Comparison of ENCODE assay signal across 1 cellular context in the genomic region with DNA sequence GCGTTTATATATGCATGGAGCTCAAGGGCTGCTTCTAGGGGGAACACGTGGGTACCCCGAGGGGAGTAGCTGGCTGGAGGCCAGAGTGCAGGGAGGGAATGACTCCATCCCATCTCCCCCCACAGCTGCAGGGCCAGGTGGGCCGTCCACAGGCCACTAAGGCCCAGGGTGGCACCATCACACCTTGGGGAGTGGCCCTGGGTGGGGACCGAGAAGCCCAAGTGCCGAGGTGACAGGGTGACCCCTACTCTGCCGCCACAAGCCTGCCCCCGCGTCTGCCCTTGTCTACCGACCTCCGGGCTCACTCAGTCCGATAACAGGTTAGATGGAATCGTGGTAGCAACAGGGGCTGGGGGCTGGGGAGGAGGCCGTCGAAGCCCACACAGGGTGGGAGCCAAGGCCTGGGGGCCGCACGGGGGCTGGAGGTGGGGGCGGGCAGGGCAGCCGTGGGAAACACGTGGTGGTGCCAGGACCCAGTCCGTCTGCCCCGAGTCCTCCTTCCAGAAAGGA.
TF ChIP-seq lines count a peak whose summit lies in the region.

No MANE protein-coding gene starts in this region.

TF ChIP-seq in H1, 55 proteins besides CTCF, POLR2A, EP300 and RAD21:
- TF ChIP-seq TAF7 (optimal IDR thresholded peaks at IDR 0.05; ENCODE audit: borderline replicate concordance, low read depth, low read length) = no peak
- no peak for TF ChIP-seq FOSL1 (IDR thresholded peaks at IDR 0.05; ENCODE audit: insufficient read depth, low read depth, low read length)
